20 cellular contexts compared by ENCODE assay signal in genomic region chr1:228472655-228473054, GRCh38. TPM values are rescaled to one million over a fixed set of nuclear protein-coding genes. Genes with fewer than 3 reads are reported as not detected.
DNase-seq lines count a peak whose midpoint lies in the region; ATAC-seq and TF ChIP-seq lines count a peak whose summit lies in the region.
"Had no signal": no experiment of that assay in that cellular context is flagged by ENCODE, and none has a peak within 500 bp of the region (broad histone marks: within the 10 kb centered on the region; RNA-seq: fewer than 3 reads in every experiment).

No MANE protein-coding gene starts in this region.

- peak overlapping the region; percentile 11 for H3K27ac Mint-ChIP-seq in Caco-2 (ENCODE audit: unreplicated experiment)
- H3K27ac Mint-ChIP-seq in activated CD4-positive, alpha-beta memory T cell treated with anti-CD3 and anti-CD28 coated beads for 36 hours: peak overlapping the region; percentile 44
- H3K27ac Mint-ChIP-seq: activated B cell treated with CpG ODN at 0.5 μM for 24 hours had no signal

- H3K36me3 ChIP-seq in Caco-2 (ENCODE audit: control insufficient read depth, insufficient read depth, low read length): no peaks in the 10 kb centered on the region
- no peaks in the 10 kb centered on the region for H3K36me3 ChIP-seq in OCI-LY7 (ENCODE audit: insufficient read depth, low read length)
- H3K36me3 ChIP-seq: right atrium auricular region had no signal

- no peaks in the 10 kb centered on the region for H3K36me3 Mint-ChIP-seq in Caco-2 (ENCODE audit: insufficient read depth, unreplicated experiment)
- H3K36me3 Mint-ChIP-seq in activated CD4-positive, alpha-beta memory T cell treated with anti-CD3 and anti-CD28 coated beads for 36 hours: no peaks in the 10 kb centered on the region
- H3K36me3 Mint-ChIP-seq: natural killer cell had no signal

- H3K4me1 ChIP-seq in Caco-2: peaks cover 24% of the 10 kb centered on the region
- peaks cover 4% of the 10 kb centered on the region for H3K4me1 ChIP-seq in OCI-LY7 (ENCODE audit: insufficient read depth, low read length, poor library complexity, severe bottlenecking)
- H3K4me1 ChIP-seq: right atrium auricular region had no signal

- no peaks in the 10 kb centered on the region for H3K9me2 ChIP-seq in OCI-LY7 (ENCODE audit: insufficient read depth, low read length)

- DNase-seq in Caco-2 (no peak), HT1080 (ENCODE audit: low read depth) (peak; percentile 76), fibroblast of villous mesenchyme (ENCODE audit: low read depth) (peak; percentile 55), NCI-H2081 treated with DMSO at 0.1 percent for 48 hours (lab: John Stamatoyannopoulos, UW) (no peak), OCI-LY7 (ENCODE audit: low spot score) (no peak)
- no peak for DNase-seq in activated CD4-positive, alpha-beta memory T cell treated with anti-CD3 and anti-CD28 coated beads for 36 hours
- DNase-seq: activated B cell treated with CpG ODN at 0.5 μM for 24 hours, activated gamma-delta T cell, GF-D8, hypothalamus, left ventricle myocardium superior, natural killer cell, NCI-H1105, NCI-H524 treated with DMSO at 0.1 percent for 48 hours, Right ventricle myocardium superior had no signal

- no peak overlapping the region for H2AFZ ChIP-seq in OCI-LY7 (ENCODE audit: low read length)

- H3K4me3 ChIP-seq in Caco-2 (ENCODE audit: low read depth, low read length) (no peak overlapping the region), fibroblast of villous mesenchyme (ENCODE audit: low read depth, low read length) (no peak overlapping the region), OCI-LY7 (ENCODE audit: low read depth, low read length, poor library complexity, severe bottlenecking) (no peak overlapping the region)
- H3K4me3 ChIP-seq: right atrium auricular region had no signal

- H3K79me2 ChIP-seq in OCI-LY7 (ENCODE audit: insufficient read depth, low read depth, low read length): no peaks in the 10 kb centered on the region

- TF ChIP-seq CTCF in Caco-2 (IDR thresholded peaks at IDR 0.05; ENCODE audit: insufficient read depth in 1 of 2, low read depth in 1 of 2, low read length in 1 of 2, severe bottlenecking in 1 of 2, unreplicated experiment in 1 of 2): no peak
- no peak for TF ChIP-seq CTCF in fibroblast of villous mesenchyme (IDR thresholded peaks at IDR 0.05; ENCODE audit: insufficient read depth, low read depth, low read length)
- no peak for TF ChIP-seq CTCF in OCI-LY7 (conservative IDR thresholded peaks at IDR 0.05; ENCODE audit: low read length)

- BruUV-seq in Caco-2 (replicated peaks; lab: Mats Ljungman, UMichigan) (no TSS peak), OCI-LY7 (replicated peaks; lab: Mats Ljungman, UMichigan) (no TSS peak)

- H3K4me1 Mint-ChIP-seq in Caco-2 (ENCODE audit: low read depth, unreplicated experiment): peaks cover 22% of the 10 kb centered on the region
- H3K4me1 Mint-ChIP-seq in activated CD4-positive, alpha-beta memory T cell treated with anti-CD3 and anti-CD28 coated beads for 36 hours (ENCODE audit: low read depth): peaks cover 7% of the 10 kb centered on the region
- H3K4me1 Mint-ChIP-seq: activated B cell treated with CpG ODN at 0.5 μM for 24 hours had no signal

- POLR2A ChIA-PET in Caco-2 (lab: Charles Lee) (no interaction called here), OCI-LY7 (lab: Charles Lee) (interaction anchor here (0.6 to 4.3 kb wide), 4 partner anchors 8 to 16 kb away, joined by 3 to 37 read pairs (median 9); partner anchors contain the start of gene RNF187)
- POLR2A ChIA-PET in activated CD4-positive, alpha-beta memory T cell treated with anti-CD3 and anti-CD28 coated beads for 36 hours (lab: Charles Lee): interaction anchor here (1.2 kb wide), 1 partner anchor 15 kb away, joined by 4 read pairs; a partner anchor contains a TSS

- intact Hi-C loops in Caco-2 (cut with micrococcal nuclease; ENCODE audit: unreplicated experiment): loop anchor here (1.0 kb wide), 1 partner anchor 15 kb away; a partner anchor contains a TSS
- intact Hi-C loops in activated CD4-positive, alpha-beta memory T cell treated with anti-CD3 and anti-CD28 coated beads for 36 hours (cut with micrococcal nuclease): loop anchor here (1.0 kb wide), 1 partner anchor 43 kb away; no protein-coding TSS in a partner anchor
- intact Hi-C loops in OCI-LY7 (cut with micrococcal nuclease; ENCODE audit: unreplicated experiment): loop anchor here (1.0 kb wide), 1 partner anchor 43 kb away; no protein-coding TSS in a partner anchor

- no peaks in the 10 kb centered on the region for H3K27me3 ChIP-seq in Caco-2 (replicated peaks; ENCODE audit: control insufficient read depth, insufficient read depth, low read length)

- no peak overlapping the region for H3K4me2 ChIP-seq in OCI-LY7 (ENCODE audit: low read length)

- H3K9me3 ChIP-seq in Caco-2 (no peaks in the 10 kb centered on the region), OCI-LY7 (ENCODE audit: low read length) (no peaks in the 10 kb centered on the region)
- H3K9me3 ChIP-seq: right atrium auricular region had no signal

- no peaks in the 10 kb centered on the region for H4K20me1 ChIP-seq in OCI-LY7 (ENCODE audit: insufficient read depth, low read length)

- H3K27me3 Mint-ChIP-seq in Caco-2 (ENCODE audit: insufficient read depth, unreplicated experiment): no peaks in the 10 kb centered on the region
- H3K27me3 Mint-ChIP-seq in activated CD4-positive, alpha-beta memory T cell treated with anti-CD3 and anti-CD28 coated beads for 36 hours: peaks cover 6% of the 10 kb centered on the region

- no peak overlapping the region for H3K4me3 Mint-ChIP-seq in Caco-2 (ENCODE audit: unreplicated experiment)
- no peak overlapping the region for H3K4me3 Mint-ChIP-seq in activated CD4-positive, alpha-beta memory T cell treated with anti-CD3 and anti-CD28 coated beads for 36 hours
- H3K4me3 Mint-ChIP-seq: activated B cell treated with CpG ODN at 0.5 μM for 24 hours, natural killer cell had no signal

- ATAC-seq in HG02623 (IDR thresholded peaks at IDR 0.05; ENCODE audit: unreplicated experiment): no peak
- ATAC-seq in HG02970 (IDR thresholded peaks at IDR 0.05; ENCODE audit: low FRiP score, unreplicated experiment): no peak
- ATAC-seq: left ventricle myocardium superior had no signal

- H3K9me3 Mint-ChIP-seq in Caco-2 (ENCODE audit: unreplicated experiment): no peaks in the 10 kb centered on the region
- H3K9me3 Mint-ChIP-seq in activated CD4-positive, alpha-beta memory T cell treated with anti-CD3 and anti-CD28 coated beads for 36 hours: no peaks in the 10 kb centered on the region
- H3K9me3 Mint-ChIP-seq: activated B cell treated with CpG ODN at 0.5 μM for 24 hours, natural killer cell had no signal

- CTCF ChIA-PET in Caco-2 (lab: Charles Lee) (interaction anchor here (0.5 to 1.4 kb wide), 7 partner anchors 13 to 105 kb away, joined by 3 to 9 read pairs (median 5); a partner anchor contains a TSS), OCI-LY7 (lab: Charles Lee; ENCODE audit: unreplicated experiment) (interaction anchor here (1.1 kb wide), 1 partner anchor 14 kb away, joined by 4 read pairs; no protein-coding TSS in a partner anchor)
- CTCF ChIA-PET in activated CD4-positive, alpha-beta memory T cell treated with anti-CD3 and anti-CD28 coated beads for 36 hours (lab: Charles Lee): interaction anchor here (0.9 to 2.8 kb wide), 9 partner anchors 9 to 307 kb away, joined by 3 to 17 read pairs (median 5); partner anchors contain the start of genes IBA57 and RNF187

- no peak overlapping the region for H3K27ac ChIP-seq in OCI-LY7 (ENCODE audit: low read depth, low read length, poor library complexity, severe bottlenecking)
- H3K27ac ChIP-seq: C4-2B, epithelial cell of prostate, right atrium auricular region had no signal

RNA-seq across cellular contexts. Expression of gene RNF187, which starts 14.5 kb away (rescaled TPM):
- total RNA-seq in Caco-2 (2022) (128 and 164 TPM in 2 replicates), fibroblast of villous mesenchyme (41.9 and 57.3 TPM in 2 replicates), OCI-LY7 (2022) (478 and 484 TPM in 2 replicates)
- total RNA-seq in HT1080 (2014; rRNA removed; shearing (Covaris generic)): 55.6 and 56.5 TPM in 2 replicates
- 55.0 and 57.5 TPM in 2 replicates for polyA plus RNA-seq in HT1080 (2015; cell fraction: cytosol; rRNA removed)
- 24.8 and 28.7 TPM in 2 replicates for polyA plus RNA-seq in HT1080 (2015; cell fraction: nucleus; rRNA removed)
- total RNA-seq in activated CD4-positive, alpha-beta memory T cell treated with anti-CD3 and anti-CD28 coated beads for 36 hours: 100 to 1,000 TPM; 110 to 112 TPM
- total RNA-seq in OCI-LY7 (2014; rRNA removed; shearing (Covaris generic)): 257 and 351 TPM in 2 replicates

RNA-seq across cellular contexts. Expression of gene TRIM17, which starts 56.0 kb away (rescaled TPM):
- total RNA-seq in Caco-2 (2022) (4.0 and 4.5 TPM in 2 replicates), fibroblast of villous mesenchyme (under 0.01 and 0.43 TPM in 2 replicates), OCI-LY7 (2022) (not detected in 2 replicates)
- not detected in 2 replicates for total RNA-seq in HT1080 (2014; rRNA removed; shearing (Covaris generic))
- polyA plus RNA-seq in HT1080 (2015; cell fraction: cytosol; rRNA removed): 0.08 and 0.16 TPM in 2 replicates
- polyA plus RNA-seq in HT1080 (2015; cell fraction: nucleus; rRNA removed): 0.16 TPM in 1 of 2 replicates, not detected in the other
- 1 to 10 TPM; 1.5 to 1.6 TPM for total RNA-seq in activated CD4-positive, alpha-beta memory T cell treated with anti-CD3 and anti-CD28 coated beads for 36 hours
- total RNA-seq in OCI-LY7 (2014; rRNA removed; shearing (Covaris generic)): 0.13 TPM in 1 of 2 replicates, not detected in the other
- total RNA-seq: activated B cell treated with CpG ODN at 0.5 μM for 24 hours, right atrium auricular region had no signal

Comparison
In these comparisons a context has a peak if more than half of its experiments do, and no peak if none do; other contexts are left out.
1. DNase-seq: peak in HT1080 (single experiment) and fibroblast of villous mesenchyme (single experiment); none in Caco-2 (0 of 2), activated CD4-positive, alpha-beta memory T cell treated with anti-CD3 and anti-CD28 coated beads for 36 hours (single experiment), NCI-H2081 treated with DMSO at 0.1 percent for 48 hours (single experiment) and OCI-LY7 (single experiment).